Comparison of ENCODE assay signal across 8 cellular contexts in the genomic region with DNA sequence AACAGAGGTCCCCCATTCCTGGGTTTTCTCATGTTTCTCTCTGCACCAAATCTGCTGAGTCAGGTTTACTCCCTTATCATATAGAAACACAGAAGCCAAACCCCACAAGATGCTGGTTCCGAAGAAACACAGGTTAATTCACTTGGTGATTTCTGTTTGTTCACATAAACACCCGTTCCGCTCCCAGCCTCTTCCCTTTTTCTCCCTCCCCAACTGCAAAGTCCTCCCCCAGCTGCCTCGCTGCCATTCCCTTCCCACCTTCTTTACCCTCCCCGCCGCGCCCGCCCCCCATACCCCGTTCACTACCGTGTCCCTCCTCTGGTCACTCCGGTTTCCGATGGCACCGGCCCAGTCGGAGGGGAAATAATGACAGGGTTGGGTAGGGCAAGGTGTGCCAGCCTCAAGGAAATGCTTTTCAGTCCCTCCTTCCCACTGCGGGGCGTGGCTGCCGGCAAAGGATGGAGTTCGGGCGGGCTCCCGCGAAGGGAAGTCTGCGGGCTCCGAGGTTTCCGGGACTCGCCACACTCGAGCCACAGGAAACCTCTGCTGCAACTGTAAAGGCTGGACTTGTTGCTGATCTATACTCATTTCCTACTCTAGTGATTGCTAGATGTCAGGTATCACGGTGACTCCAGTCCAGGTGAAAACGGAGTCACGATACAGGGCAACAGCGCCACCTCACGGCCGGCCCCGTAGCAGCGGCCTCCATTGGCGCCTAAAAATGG. TPM values are rescaled to one million over a fixed set of nuclear protein-coding genes. Genes with fewer than 3 reads are reported as not detected.
DNase-seq lines count a peak whose midpoint lies in the region; ATAC-seq and TF ChIP-seq lines count a peak whose summit lies in the region.

A gene with protein sequence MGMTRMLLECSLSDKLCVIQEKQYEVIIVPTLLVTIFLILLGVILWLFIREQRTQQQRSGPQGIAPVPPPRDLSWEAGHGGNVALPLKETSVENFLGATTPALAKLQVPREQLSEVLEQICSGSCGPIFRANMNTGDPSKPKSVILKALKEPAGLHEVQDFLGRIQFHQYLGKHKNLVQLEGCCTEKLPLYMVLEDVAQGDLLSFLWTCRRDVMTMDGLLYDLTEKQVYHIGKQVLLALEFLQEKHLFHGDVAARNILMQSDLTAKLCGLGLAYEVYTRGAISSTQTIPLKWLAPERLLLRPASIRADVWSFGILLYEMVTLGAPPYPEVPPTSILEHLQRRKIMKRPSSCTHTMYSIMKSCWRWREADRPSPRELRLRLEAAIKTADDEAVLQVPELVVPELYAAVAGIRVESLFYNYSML (minus strand): TSS at position 393 of the 725 bp plus-strand sequence. CDS start 39,434 bp downstream, outside the sequence.

- no peak within 1 kb of the TSS for H2BK15ac ChIP-seq in H9 (ENCODE audit: low read depth, low read length)

- no peak within 1 kb of the TSS for H3K27ac ChIP-seq in H9 (ENCODE audit: insufficient read length, low read depth, low read length)

- no peak within 1 kb of the TSS for H3K18ac ChIP-seq in H9 (ENCODE audit: insufficient read length, low read depth, low read length)

- H3K56ac ChIP-seq in H9 (ENCODE audit: insufficient read length, low read depth, low read length) = no peak within 1 kb of the TSS

- peaks cover 10% of the 10 kb centered on the region for H3K27me3 Mint-ChIP-seq in H9 (ENCODE audit: low read depth)
- peaks cover 32% of the 10 kb centered on the region for H3K27me3 Mint-ChIP-seq in activated B cell treated with CpG ODN at 0.5 μM for 24 hours

- no peaks in the 10 kb centered on the region for H3K9me3 ChIP-seq in H9 (ENCODE audit: control insufficient read depth, low read depth, low read length)

- POLR2A ChIA-PET in activated B cell treated with CpG ODN at 0.5 μM for 24 hours (lab: Charles Lee) = no interaction called here

- H3K4me2 ChIP-seq in H9 (ENCODE audit: insufficient read depth, insufficient read length, low read length) = peak within 1 kb of the TSS; percentile 81

- no peaks in the 10 kb centered on the region for H3K4me1 ChIP-seq in H9 (ENCODE audit: insufficient read depth, low read length)

- no peaks in the 10 kb centered on the region for H3K79me2 ChIP-seq in H9 (ENCODE audit: insufficient read depth, low read length)

- peak within 1 kb of the TSS; percentile 52 to 64 for H3K4me3 ChIP-seq in cardiac fibroblast (replicated peaks in 1 of 2; ENCODE audit: low read depth in 2 of 2, low read length in 2 of 2)

- H2BK120ac ChIP-seq in H9 (ENCODE audit: low read depth, low read length, poor library complexity, severe bottlenecking) = no peak within 1 kb of the TSS

- H3K23ac ChIP-seq in H9 (ENCODE audit: insufficient read length, low read depth, low read length) = no peak within 1 kb of the TSS

- no peak within 1 kb of the TSS for H4K5ac ChIP-seq in H9 (ENCODE audit: insufficient read length, low read depth, low read length)

- CTCF ChIA-PET in activated B cell treated with CpG ODN at 0.5 μM for 24 hours (lab: Charles Lee) = no interaction called here

- H2AFZ ChIP-seq in H9 (ENCODE audit: low read length) = peak within 1 kb of the TSS; percentile 94

- H3K36me3 Mint-ChIP-seq in H9 (ENCODE audit: insufficient read depth in 1 of 3, low read depth in 3 of 3) (no peaks in the 10 kb centered on the region), activated B cell treated with CpG ODN at 0.5 μM for 24 hours (ENCODE audit: low read depth) (no peaks in the 10 kb centered on the region)

- H2BK5ac ChIP-seq in H9 (ENCODE audit: insufficient read length, low read length) = no peak within 1 kb of the TSS

- H3K9ac ChIP-seq in H9 (ENCODE audit: extremely low read depth, insufficient read length, low read length) = peak within 1 kb of the TSS; percentile 4

- no peaks in the 10 kb centered on the region for H3K79me1 ChIP-seq in H9 (ENCODE audit: insufficient read depth, low read depth, low read length, poor library complexity, severe bottlenecking)

- H4K20me1 ChIP-seq in H9 (ENCODE audit: control insufficient read depth, insufficient read depth, insufficient read length) = no peaks in the 10 kb centered on the region

- peak within 1 kb of the TSS; percentile 79 to 86 for H3K4me3 Mint-ChIP-seq in H9
- peak within 1 kb of the TSS; percentile 75 for H3K4me3 Mint-ChIP-seq in activated B cell treated with CpG ODN at 0.5 μM for 24 hours

- H3K23me2 ChIP-seq in H9 (ENCODE audit: insufficient read length, low read depth, low read length, poor library complexity, severe bottlenecking) = no peaks in the 10 kb centered on the region

- H3K4me1 Mint-ChIP-seq in H9 = peaks cover 9 to 15% of the 10 kb centered on the region in 2 experiments
- peaks cover 27% of the 10 kb centered on the region for H3K4me1 Mint-ChIP-seq in activated B cell treated with CpG ODN at 0.5 μM for 24 hours

- no peaks in the 10 kb centered on the region for H3K27me3 ChIP-seq in H9 (ENCODE audit: insufficient read depth, low read length)

- H3K4ac ChIP-seq in H9 (ENCODE audit: low read depth, low read length) = no peak within 1 kb of the TSS

- peak; percentile 88 for DNase-seq in DMS153 (lab: John Stamatoyannopoulos, UW)
- DNase-seq in H9 = peak; percentile 92
- DNase-seq in NCI-H1694 treated with DMSO at 0.1 percent for 48 hours (lab: John Stamatoyannopoulos, UW) = peak; percentile 47
- peak; percentile 22 for DNase-seq in activated B cell treated with CpG ODN at 0.5 μM for 24 hours
- peak; percentile 28 to 51 for DNase-seq in cardiac fibroblast (ENCODE audit: low read depth in 2 of 2)
- peak; percentile 48 for DNase-seq in kidney glomerular epithelial cell (lab: John Stamatoyannopoulos, UW)
- peak; percentile 73 for DNase-seq in stimulated activated CD4-positive, alpha-beta T cell treated with anti-CD3 and anti-CD28 coated beads, Interleukin-15, amount 100 ng/mL, for 24 hours

- ATAC-seq in activated B cell treated with CpG ODN at 0.5 μM for 24 hours (ENCODE audit: low read depth) (peak; percentile 37), HG03280 (IDR thresholded peaks at IDR 0.05; ENCODE audit: unreplicated experiment) (no peak)

- H2BK20ac ChIP-seq in H9 (ENCODE audit: low read depth, low read length, poor library complexity, severe bottlenecking) = no peak within 1 kb of the TSS

- intact Hi-C loops in activated B cell treated with CpG ODN at 0.5 μM for 24 hours (cut with micrococcal nuclease) = loop anchor here (2.0 kb wide), 1 partner anchor 439 kb away; no protein-coding TSS in a partner anchor

- H3K14ac ChIP-seq in H9 (ENCODE audit: insufficient read depth, low read length) = no peak within 1 kb of the TSS

- no CpG with 5 or more reads among the region's 35 CpGs for WGBS in H9 (ENCODE audit: extremely low coverage, insufficient read length, low lambda C conversion rate)

- H4K8ac ChIP-seq in H9 (replicated peaks; ENCODE audit: insufficient read length, low read depth, low read length) = no peak within 1 kb of the TSS

- H3K27ac Mint-ChIP-seq in H9 (no peak within 1 kb of the TSS; a peak in 1 of 7 replicates), activated B cell treated with CpG ODN at 0.5 μM for 24 hours (no peak within 1 kb of the TSS)

- no peak within 1 kb of the TSS for H2BK12ac ChIP-seq in H9 (ENCODE audit: insufficient read length, low read depth, low read length)

- TF ChIP-seq CTCF in H9 (conservative IDR thresholded peaks at IDR 0.05) (peak; percentile 100), activated B cell treated with CpG ODN at 0.5 μM for 24 hours (IDR thresholded peaks at IDR 0.05) (no peak), cardiac fibroblast (IDR thresholded peaks at IDR 0.05; ENCODE audit: low read depth, low read length) (peak; percentile 97)

- no peak within 1 kb of the TSS for H2AK5ac ChIP-seq in H9 (ENCODE audit: insufficient read length, low read length)

- H3K9me3 Mint-ChIP-seq in H9 (peaks cover 0 to 6% of the 10 kb centered on the region in 2 experiments; a peak in 2 of 5 replicates), activated B cell treated with CpG ODN at 0.5 μM for 24 hours (no peaks in the 10 kb centered on the region)

- no peak within 1 kb of the TSS for H4K91ac ChIP-seq in H9 (ENCODE audit: insufficient read length, low read depth, low read length)

- H3T11ph ChIP-seq in H9 (ENCODE audit: low read length) = no peak within 1 kb of the TSS

RNA-seq across cellular contexts. Expression of the gene that starts here (rescaled TPM):
- 0.37 and 0.57 TPM in 2 replicates for total RNA-seq in H9 (2021)
- not detected in 2 replicates for total RNA-seq in activated B cell treated with CpG ODN at 0.5 μM for 24 hours

Comparison
In these comparisons a context has a peak if more than half of its experiments do, and no peak if none do; other contexts are left out.
1. Peak in DNase-seq, H3K9ac ChIP-seq and H3K4me2 ChIP-seq in H9; RNA of the gene not detected or under 1 TPM.
2. Peak in DNase-seq and ATAC-seq in activated B cell treated with CpG ODN at 0.5 μM for 24 hours; RNA of the gene not detected or under 1 TPM.
3. DNase-seq: peak in every context shown above with its lines; median percentile 92 in H9; 88 in DMS153; 73 in stimulated activated CD4-positive, alpha-beta T cell treated with anti-CD3 and anti-CD28 coated beads, Interleukin-15, amount 100 ng/mL, for 24 hours; 48 in kidney glomerular epithelial cell; 47 in NCI-H1694 treated with DMSO at 0.1 percent for 48 hours; 40 in cardiac fibroblast; 22 in activated B cell treated with CpG ODN at 0.5 μM for 24 hours.